Comparison of ENCODE assay signal across 8 cellular contexts in genomic region chr5:138449501-138450239, GRCh38. TPM values are rescaled to one million over a fixed set of nuclear protein-coding genes. Genes with fewer than 3 reads are reported as not detected.
DNase-seq lines count a peak whose midpoint lies in the region; ATAC-seq and TF ChIP-seq lines count a peak whose summit lies in the region.

No MANE protein-coding gene starts in this region.

- peak; percentile 75 for ATAC-seq in GM18909 (IDR thresholded peaks at IDR 0.05; ENCODE audit: poor library complexity, unreplicated experiment)

- DNase-seq in AG09319 (ENCODE audit: extremely low read depth, low read depth) (peak; percentile 53), HT-29 (ENCODE audit: low spot score) (peak; percentile 93), OCI-M1 (lab: John Stamatoyannopoulos, UW) (peak; percentile 92), activated T-cell treated with anti-CD3 and anti-CD28 coated beads for 48 hours (ENCODE audit: low read depth) (peak; percentile 84), epidermal melanocyte (ENCODE audit: insufficient read length, low spot score) (peak; percentile 97), myocyte (ENCODE audit: low read depth) (peak; percentile 86)
- DNase-seq in stimulated activated CD8-positive, alpha-beta memory T cell treated with anti-CD3 and anti-CD28 coated beads, Interleukin-7, amount 100 ng/mL, for 24 hours (ENCODE audit: low read depth) = peak; percentile 70

- peak; percentile 94 for TF ChIP-seq CTCF in AG09319 (IDR thresholded peaks at IDR 0.05; ENCODE audit: low read depth, low read length)

RNA-seq across cellular contexts. Expression of gene REEP2, which starts 10.8 kb away (rescaled TPM):
- total RNA-seq in HT-29 (2014; rRNA removed; shearing (Covaris generic)) = 0.03 and 0.05 TPM in 2 replicates
- total RNA-seq in myocyte = 6.4 and 9.1 TPM in 2 replicates
- polyA plus RNA-seq in myocyte (2012) = 29.8 TPM

RNA-seq across cellular contexts. Expression of gene EGR1, which starts 15.6 kb away (rescaled TPM):
- total RNA-seq in HT-29 (2014; rRNA removed; shearing (Covaris generic)) = 20.1 and 27.8 TPM in 2 replicates
- 6.2 and 8.1 TPM in 2 replicates for total RNA-seq in myocyte
- 39.1 TPM for polyA plus RNA-seq in myocyte (2012)

Comparison
In these comparisons a context has a peak if more than half of its experiments do, and no peak if none do; other contexts are left out.
1. Peak in every context shown above with its lines: DNase-seq and ATAC-seq.